ENCODE assay signal across 10 cellular contexts in genomic region chr19:48487944-48488343, GRCh38. TPM values are rescaled to one million over a fixed set of nuclear protein-coding genes. Genes with fewer than 3 reads are reported as not detected.
DNase-seq lines count a peak whose midpoint lies in the region; ATAC-seq and TF ChIP-seq lines count a peak whose summit lies in the region.
"Had no signal": no experiment of that assay in that cellular context is flagged by ENCODE, and none has a peak within 500 bp of the region (broad histone marks: within the 10 kb centered on the region; RNA-seq: fewer than 3 reads in every experiment).

No MANE protein-coding gene starts in this region.

- peak; percentile 52 for ATAC-seq in mucosa of descending colon
- no peak for ATAC-seq in HG02571 (IDR thresholded peaks at IDR 0.05; ENCODE audit: unreplicated experiment)

- POLR2A ChIA-PET in GM10248 (lab: Yijun Ruan, JAX) = no interaction called here

- H3K9me3 ChIP-seq in mucosa of descending colon = no peaks in the 10 kb centered on the region

- peak; percentile 44 for DNase-seq in AG09309 (ENCODE audit: low read depth)
- DNase-seq in NCI-H446 (lab: John Stamatoyannopoulos, UW) = peak; percentile 45 to 74
- peak; percentile 93 for DNase-seq in epidermal melanocyte (ENCODE audit: insufficient read length, low spot score)
- peak in 2 of 3 donors; percentile 67 to 69 for DNase-seq in mucosa of descending colon
- DNase-seq in NK-92 (lab: John Stamatoyannopoulos, UW; ENCODE audit: unreplicated experiment) = no peak
- no peak for DNase-seq in stimulated activated CD4-positive, alpha-beta T cell treated with anti-CD3 and anti-CD28 coated beads, Interleukin-2, amount 100 ng/mL, for 48 hours
- no peak for DNase-seq in GM10248 (ENCODE audit: extremely low spot score)
- DNase-seq: DMS153, KG1 had no signal

- CTCF ChIA-PET in GM10248 (lab: Yijun Ruan, JAX) = interaction anchor here (1.1 to 5.1 kb wide), 6 partner anchors 13 to 217 kb away, joined by 3 to 68 read pairs (median 16); no protein-coding TSS in a partner anchor

- TF ChIP-seq CTCF in AG09309 (IDR thresholded peaks at IDR 0.05; ENCODE audit: control insufficient read depth, insufficient read depth, low read depth, low read length, missing control alignments) = no peak
- no peak for TF ChIP-seq CTCF in mucosa of descending colon (IDR thresholded peaks at IDR 0.05)
- no peak for TF ChIP-seq CTCF in GM10248 (IDR thresholded peaks at IDR 0.05; ENCODE audit: control extremely low read depth, extremely low read depth, low read depth, missing control alignments)

- peaks cover 17% of the 10 kb centered on the region for H3K4me1 ChIP-seq in mucosa of descending colon (ENCODE audit: low read depth)

- no peaks in the 10 kb centered on the region for H3K36me3 ChIP-seq in mucosa of descending colon (ENCODE audit: low read depth)

- intact Hi-C loops in mucosa of descending colon (cut with DNase I, micrococcal nuclease) = no loop called here

- H3K4me3 ChIP-seq in AG09309 (ENCODE audit: control insufficient read depth, low read depth, low read length) (no peak overlapping the region), mucosa of descending colon (no peak overlapping the region)

RNA-seq across cellular contexts. Expression of gene CYTH2, which starts 18.8 kb away (rescaled TPM):
- total RNA-seq in mucosa of descending colon = 10 to 100 TPM; 66.3 to 86.9 (median 69.3) TPM

RNA-seq across cellular contexts. Expression of gene LMTK3, which starts 23.7 kb away (rescaled TPM):
- 1 to 10 TPM in 2 of 3 donors, under 1 TPM in 1; 0.48 to 2.6 (median 1.3) TPM for total RNA-seq in mucosa of descending colon

RNA-seq across cellular contexts. Expression of gene KCNJ14, which starts 32.6 kb away (rescaled TPM):
- 1 to 10 TPM in 1 of 3 donors, under 1 TPM in 2; 0.46 to 1.3 (median 0.67) TPM for total RNA-seq in mucosa of descending colon

RNA-seq across cellular contexts. Expression of gene GRWD1, which starts 42.2 kb away (rescaled TPM):
- total RNA-seq in mucosa of descending colon = 10 to 100 TPM; 19.7 to 26.8 (median 24.3) TPM

Comparison
In these comparisons a context has a peak if more than half of its experiments do, and no peak if none do; other contexts are left out.
1. DNase-seq: peak in AG09309 (single experiment), NCI-H446 (2 of 2), epidermal melanocyte (single experiment) and mucosa of descending colon (2 of 3); none in NK-92 (single experiment), stimulated activated CD4-positive, alpha-beta T cell treated with anti-CD3 and anti-CD28 coated beads, Interleukin-2, amount 100 ng/mL, for 48 hours (0 of 2) and GM10248 (single experiment).